32 cellular contexts compared by ENCODE assay signal in genomic region chr4:105674011-105674410, GRCh38.
"Had no signal": no experiment of that assay in that cellular context is flagged by ENCODE, and none has a peak within 500 bp of the region (broad histone marks: within the 10 kb centered on the region; RNA-seq: fewer than 3 reads in every experiment).

No MANE protein-coding gene starts in this region.

- H3K9me3 Mint-ChIP-seq: activated CD4-positive, alpha-beta memory T cell treated with anti-CD3 and anti-CD28 coated beads for 36 hours; activated CD4-positive, alpha-beta T cell treated with anti-CD3 and anti-CD28 coated beads, Interleukin-2, amount 10 ng/mL, durations not matched to agents 24 days and 14 days; activated naive CD8-positive, alpha-beta T cell treated with anti-CD3 and anti-CD28 coated beads, Interleukin-2, amount 50 U/mL, for 24 hours; activated T-helper 1 cell treated with anti-CD3 and anti-CD28 coated beads, Interleukin-12 subunit alpha, Interleukin-12 subunit beta, Interleukin-2, Interleukin-4 antibody, amounts not matched to agents 30 ng/mL and 10 ng/mL and 1 ng/mL, durations not matched to agents 14 hours and 24 hours and 36 hours; activated T-helper 2 cell treated with anti-CD3 and anti-CD28 coated beads, Interferon-gamma antibody, Interleukin-2, Interleukin-4, amounts not matched to agents 10 μg/mL and 5 μg/mL and 100 μg/mL, durations not matched to agents 14 hours and 24 hours and 36 hours; central memory CD8-positive, alpha-beta T cell; dendritic cell treated with granulocyte-macrophage colony-stimulating factor and Interleukin-4, amounts not matched to agents 40 ng/mL and 50 ng/mL, for 4 days; endodermal cell had no signal

- H3K9me3 ChIP-seq: adrenal gland, body of pancreas, gastrocnemius medialis, heart left ventricle had no signal

- DNase-seq: activated CD4-positive, alpha-beta memory T cell treated with anti-CD3 and anti-CD28 coated beads for 36 hours; activated CD4-positive, alpha-beta T cell treated with anti-CD3 and anti-CD28 coated beads for 36 hours; activated CD4-positive, alpha-beta T cell treated with anti-CD3 and anti-CD28 coated beads, Interleukin-2, amount 10 ng/mL, durations not matched to agents 24 days and 14 days; activated CD4-positive, CD25-positive, alpha-beta regulatory T cell; activated CD4-positive, CD25-positive, alpha-beta regulatory T cell treated with anti-CD3 and anti-CD28 coated beads, Interleukin-2, amount 50 U/mL, for 72 hours; activated CD8-positive, alpha-beta memory T cell treated with anti-CD3 and anti-CD28 coated beads, Interleukin-2, amount 10 ng/mL, durations not matched to agents 7 days and 5 days; activated CD8-positive, alpha-beta memory T cell treated with anti-CD3 and anti-CD28 coated beads, Interleukin-2, amount 50 U/mL, for 4 hours; activated CD8-positive, alpha-beta T cell treated with anti-CD3 and anti-CD28 coated beads, Interleukin-2, amount 10 ng/mL, durations not matched to agents 7 days and 5 days; activated effector memory CD4-positive, alpha-beta T cell treated with anti-CD3 and anti-CD28 coated beads, Interleukin-2, amount 50 U/mL, for 16 hours; activated naive CD4-positive, alpha-beta T cell treated with anti-CD3 and anti-CD28 coated beads, Interleukin-2, amount 50 U/mL, for 16 hours; activated naive CD8-positive, alpha-beta T cell treated with anti-CD3 and anti-CD28 coated beads, Interleukin-2, amount 50 U/mL, for 24 hours; activated T-cell treated with anti-CD3 and anti-CD28 coated beads, Interleukin-2, amount 50 U/mL, for 1 hour; activated T-cell treated with anti-CD3 and anti-CD28 coated beads, Interleukin-2, amount 50 U/mL, for 48 hours; adrenal gland; amygdala; aorta; body of pancreas; dorsolateral prefrontal cortex; effector memory CD4-positive, alpha-beta T cell; endodermal cell; foreskin fibroblast; gastrocnemius medialis; glutamatergic neuron; heart left ventricle; T-helper 2 cell had no signal

- H3K36me3 Mint-ChIP-seq: activated CD4-positive, alpha-beta memory T cell treated with anti-CD3 and anti-CD28 coated beads for 36 hours; activated CD8-positive, alpha-beta memory T cell treated with anti-CD3 and anti-CD28 coated beads, Interleukin-2, amount 10 ng/mL, durations not matched to agents 7 days and 5 days; activated naive CD8-positive, alpha-beta T cell had no signal

- H3K27ac Mint-ChIP-seq: activated CD4-positive, alpha-beta memory T cell treated with anti-CD3 and anti-CD28 coated beads for 36 hours; activated CD4-positive, alpha-beta T cell treated with anti-CD3 and anti-CD28 coated beads for 36 hours; activated CD4-positive, alpha-beta T cell treated with anti-CD3 and anti-CD28 coated beads, Interleukin-2, amount 10 ng/mL, durations not matched to agents 24 days and 14 days; activated CD8-positive, alpha-beta memory T cell treated with anti-CD3 and anti-CD28 coated beads, Interleukin-2, amount 10 ng/mL, durations not matched to agents 7 days and 5 days; activated CD8-positive, alpha-beta T cell treated with anti-CD3 and anti-CD28 coated beads, Interleukin-2, amount 10 ng/mL, durations not matched to agents 7 days and 5 days; activated naive CD8-positive, alpha-beta T cell; activated naive CD8-positive, alpha-beta T cell treated with anti-CD3 and anti-CD28 coated beads, Interleukin-2, amount 50 U/mL, for 24 hours; activated T-helper 1 cell treated with anti-CD3 and anti-CD28 coated beads, Interleukin-12 subunit alpha, Interleukin-12 subunit beta, Interleukin-2, Interleukin-4 antibody, amounts not matched to agents 30 ng/mL and 10 ng/mL and 1 ng/mL, durations not matched to agents 14 hours and 24 hours and 36 hours; activated T-helper 2 cell treated with anti-CD3 and anti-CD28 coated beads, Interferon-gamma antibody, Interleukin-2, Interleukin-4, amounts not matched to agents 10 μg/mL and 5 μg/mL and 100 μg/mL, durations not matched to agents 14 hours and 24 hours and 36 hours; dendritic cell treated with granulocyte-macrophage colony-stimulating factor and Interleukin-4, amounts not matched to agents 40 ng/mL and 50 ng/mL, for 4 days; endodermal cell had no signal

- H3K36me3 ChIP-seq: adrenal gland, gastrocnemius medialis, heart left ventricle had no signal

- H3K4me1 Mint-ChIP-seq: activated CD4-positive, alpha-beta T cell treated with anti-CD3 and anti-CD28 coated beads for 36 hours; activated CD4-positive, alpha-beta T cell treated with anti-CD3 and anti-CD28 coated beads, Interleukin-2, amount 10 ng/mL, durations not matched to agents 24 days and 14 days; activated CD8-positive, alpha-beta memory T cell treated with anti-CD3 and anti-CD28 coated beads, Interleukin-2, amount 10 ng/mL, durations not matched to agents 7 days and 5 days; activated naive CD8-positive, alpha-beta T cell treated with anti-CD3 and anti-CD28 coated beads, Interleukin-2, amount 50 U/mL, for 24 hours; central memory CD8-positive, alpha-beta T cell; endodermal cell had no signal

- H3K4me1 ChIP-seq: adrenal gland, gastrocnemius medialis, heart left ventricle had no signal

- H3K4me3 ChIP-seq: adrenal gland, body of pancreas, coronary artery, dorsolateral prefrontal cortex, gastrocnemius medialis, heart left ventricle had no signal

- H3K27me3 ChIP-seq: adrenal gland, body of pancreas, dorsolateral prefrontal cortex, gastrocnemius medialis, heart left ventricle had no signal

- H3K4me3 Mint-ChIP-seq: activated CD4-positive, alpha-beta memory T cell treated with anti-CD3 and anti-CD28 coated beads for 36 hours; activated CD4-positive, alpha-beta T cell treated with anti-CD3 and anti-CD28 coated beads for 36 hours; activated CD4-positive, alpha-beta T cell treated with anti-CD3 and anti-CD28 coated beads, Interleukin-2, amount 10 ng/mL, durations not matched to agents 24 days and 14 days; activated CD8-positive, alpha-beta memory T cell treated with anti-CD3 and anti-CD28 coated beads, Interleukin-2, amount 10 ng/mL, durations not matched to agents 7 days and 5 days; activated CD8-positive, alpha-beta T cell treated with anti-CD3 and anti-CD28 coated beads, Interleukin-2, amount 10 ng/mL, durations not matched to agents 7 days and 5 days; activated naive CD8-positive, alpha-beta T cell; activated naive CD8-positive, alpha-beta T cell treated with anti-CD3 and anti-CD28 coated beads, Interleukin-2, amount 50 U/mL, for 24 hours; activated T-helper 1 cell treated with anti-CD3 and anti-CD28 coated beads, Interleukin-12 subunit alpha, Interleukin-12 subunit beta, Interleukin-2, Interleukin-4 antibody, amounts not matched to agents 30 ng/mL and 10 ng/mL and 1 ng/mL, durations not matched to agents 14 hours and 24 hours and 36 hours; central memory CD8-positive, alpha-beta T cell; dendritic cell treated with granulocyte-macrophage colony-stimulating factor and Interleukin-4, amounts not matched to agents 40 ng/mL and 50 ng/mL, for 4 days; endodermal cell had no signal

- H3K27ac ChIP-seq: adrenal gland, body of pancreas, coronary artery, dorsolateral prefrontal cortex, gastrocnemius medialis, heart left ventricle had no signal

- H3K27me3 Mint-ChIP-seq: dendritic cell treated with granulocyte-macrophage colony-stimulating factor and Interleukin-4, amounts not matched to agents 40 ng/mL and 50 ng/mL, for 4 days had no signal

- ATAC-seq: activated CD4-positive, alpha-beta T cell treated with anti-CD3 and anti-CD28 coated beads for 36 hours; activated CD8-positive, alpha-beta memory T cell treated with anti-CD3 and anti-CD28 coated beads, Interleukin-2, amount 10 ng/mL, durations not matched to agents 7 days and 5 days; activated CD8-positive, alpha-beta T cell treated with anti-CD3 and anti-CD28 coated beads, Interleukin-2, amount 10 ng/mL, durations not matched to agents 7 days and 5 days; activated naive CD8-positive, alpha-beta T cell treated with anti-CD3 and anti-CD28 coated beads, Interleukin-2, amount 50 U/mL, for 24 hours; body of pancreas; esophagus mucosa; gastrocnemius medialis; heart left ventricle had no signal
